Comparison of ENCODE assay signal across 10 cellular contexts in the genomic region with DNA sequence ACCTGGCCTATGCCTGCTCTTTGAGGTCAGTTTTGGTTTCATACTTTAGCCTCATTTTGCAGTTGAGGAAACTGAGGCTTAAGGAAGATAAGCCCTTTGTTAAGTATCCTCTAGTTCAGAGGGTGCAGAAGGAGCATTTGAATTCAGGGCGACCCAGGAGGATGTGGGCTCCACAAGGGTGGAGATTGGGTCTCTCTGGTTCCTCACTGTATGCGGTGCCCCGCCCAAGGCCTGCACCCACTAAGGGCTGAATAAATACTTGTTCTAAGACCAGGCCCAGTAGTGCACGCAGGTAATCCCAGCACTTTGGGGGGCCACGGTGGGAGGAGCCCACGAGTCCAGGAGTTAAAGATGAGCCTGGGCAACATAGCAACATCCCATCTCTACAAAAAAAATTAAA. TPM values are rescaled to one million over a fixed set of nuclear protein-coding genes. Genes with fewer than 3 reads are reported as not detected.
DNase-seq lines count a peak whose midpoint lies in the region; ATAC-seq and TF ChIP-seq lines count a peak whose summit lies in the region.
"Had no signal": no experiment of that assay in that cellular context is flagged by ENCODE, and none has a peak within 500 bp of the region (broad histone marks: within the 10 kb centered on the region; RNA-seq: fewer than 3 reads in every experiment).

No MANE protein-coding gene starts in this region.

- H3K4me3 ChIP-seq in body of pancreas (no peak overlapping the region), mesenchymal stem cell (ENCODE audit: insufficient read depth in 1 of 2, low read depth in 1 of 2, low read length in 2 of 2) (peak overlapping the region in 1 of 2 experiments; percentile 79)

- peak overlapping the region; percentile 90 for H4K8ac ChIP-seq in mesenchymal stem cell (ENCODE audit: low read length)

- H3K9me3 Mint-ChIP-seq in activated CD8-positive, alpha-beta memory T cell treated with anti-CD3 and anti-CD28 coated beads, Interleukin-2, amount 10 ng/mL, durations not matched to agents 7 days and 5 days (ENCODE audit: low read depth) = no peaks in the 10 kb centered on the region

- peaks cover 20% of the 10 kb centered on the region for H3K4me1 Mint-ChIP-seq in activated CD8-positive, alpha-beta memory T cell treated with anti-CD3 and anti-CD28 coated beads, Interleukin-2, amount 10 ng/mL, durations not matched to agents 7 days and 5 days

- WGBS in body of pancreas, 2 donors = 6 to 50% methylated on average over 2 to 6 of the region's 6 CpGs
- 93% methylated on average over 4 of the region's 6 CpGs for WGBS in mesenchymal stem cell

- H3K79me1 ChIP-seq in mesenchymal stem cell (replicated peaks; ENCODE audit: low read length, poor library complexity, severe bottlenecking) = peaks cover 34% of the 10 kb centered on the region

- CTCF ChIA-PET in activated CD8-positive, alpha-beta memory T cell treated with anti-CD3 and anti-CD28 coated beads, Interleukin-2, amount 10 ng/mL, durations not matched to agents 7 days and 5 days (lab: Charles Lee) = interaction anchor here (1.0 to 2.6 kb wide), 2 partner anchors 20 kb away, joined by 4 to 6 read pairs; no protein-coding TSS in a partner anchor

- DNase-seq in activated CD8-positive, alpha-beta memory T cell treated with anti-CD3 and anti-CD28 coated beads, Interleukin-2, amount 10 ng/mL, durations not matched to agents 7 days and 5 days = peak; percentile 70
- no peak for DNase-seq in activated CD8-positive, alpha-beta memory T cell treated with anti-CD3 and anti-CD28 coated beads, Interleukin-2, amount 50 U/mL, for 48 hours
- DNase-seq in body of pancreas (no peak), mesenchymal stem cell (no peak), NCI-H2171 (lab: John Stamatoyannopoulos, UW) (no peak), AG08395 (ENCODE audit: low spot score) (no peak), left ventricle myocardium superior (no peak)
- DNase-seq: Karpas-422 had no signal

- no peak overlapping the region for H3K14ac ChIP-seq in mesenchymal stem cell (ENCODE audit: low read length in 2 of 2)

- H3K27ac ChIP-seq in body of pancreas (peak overlapping the region in 3 of 4 donors; percentile 83 to 95 (median 88)), mesenchymal stem cell (ENCODE audit: low read length, poor library complexity, severe bottlenecking) (no peak overlapping the region), temporal lobe (ENCODE audit: low read depth, low read length) (peak overlapping the region; percentile 29)

- peak overlapping the region in 1 of 2 experiments; percentile 94 for H3K18ac ChIP-seq in mesenchymal stem cell (ENCODE audit: low read depth in 1 of 2, low read length in 2 of 2)

- intact Hi-C loops in body of pancreas (cut with DNase I) = no loop called here
- intact Hi-C loops in left ventricle myocardium superior (cut with micrococcal nuclease) = no loop called here

- H3K4me3 Mint-ChIP-seq in activated CD8-positive, alpha-beta memory T cell treated with anti-CD3 and anti-CD28 coated beads, Interleukin-2, amount 10 ng/mL, durations not matched to agents 7 days and 5 days = no peak overlapping the region

- H4K91ac ChIP-seq in mesenchymal stem cell (ENCODE audit: low read length) = peak overlapping the region; percentile 32

- H3K27ac Mint-ChIP-seq in activated CD8-positive, alpha-beta memory T cell treated with anti-CD3 and anti-CD28 coated beads, Interleukin-2, amount 10 ng/mL, durations not matched to agents 7 days and 5 days = peak overlapping the region; percentile 85

- no peaks in the 10 kb centered on the region for H3K27me3 ChIP-seq in body of pancreas
- H3K27me3 ChIP-seq in mesenchymal stem cell (ENCODE audit: control insufficient read depth in 1 of 2, insufficient read depth in 1 of 2, low read length in 2 of 2) = no peaks in the 10 kb centered on the region

- H3K4me1 ChIP-seq in body of pancreas = peaks cover 22% of the 10 kb centered on the region
- peaks cover 15% of the 10 kb centered on the region for H3K4me1 ChIP-seq in mesenchymal stem cell (ENCODE audit: control insufficient read depth, insufficient read depth, low read depth, low read length)

- no peak overlapping the region for H2AFZ ChIP-seq in mesenchymal stem cell (ENCODE audit: low read depth, low read length)

- peak overlapping the region in 1 of 2 experiments; percentile 52 for H3K23ac ChIP-seq in mesenchymal stem cell (ENCODE audit: low read length in 2 of 2)

- no peak overlapping the region for H2BK15ac ChIP-seq in mesenchymal stem cell (ENCODE audit: low read depth, poor library complexity, severe bottlenecking)

- no peaks in the 10 kb centered on the region for H3K27me3 Mint-ChIP-seq in activated CD8-positive, alpha-beta memory T cell treated with anti-CD3 and anti-CD28 coated beads, Interleukin-2, amount 10 ng/mL, durations not matched to agents 7 days and 5 days

- peak overlapping the region; percentile 62 for H2AK5ac ChIP-seq in mesenchymal stem cell (ENCODE audit: low read length, severe bottlenecking)

- peak overlapping the region in 1 of 2 experiments; percentile 63 for H2BK12ac ChIP-seq in mesenchymal stem cell (ENCODE audit: low read length in 2 of 2)

- H3K9me3 ChIP-seq in body of pancreas (no peaks in the 10 kb centered on the region), mesenchymal stem cell (ENCODE audit: control insufficient read depth, low read length) (no peaks in the 10 kb centered on the region)

- H3K36me3 ChIP-seq in body of pancreas (replicated peaks in 1 of 2; ENCODE audit: insufficient read depth in 1 of 2, low read depth in 2 of 2) (no peaks in the 10 kb centered on the region), mesenchymal stem cell (ENCODE audit: control insufficient read depth in 1 of 2, insufficient read depth in 2 of 2, low read depth in 1 of 2, low read length in 2 of 2) (peaks cover 14 to 36% of the 10 kb centered on the region in 2 experiments)

- ATAC-seq in activated CD8-positive, alpha-beta memory T cell treated with anti-CD3 and anti-CD28 coated beads, Interleukin-2, amount 10 ng/mL, durations not matched to agents 7 days and 5 days = peak; percentile 88
- no peak for ATAC-seq in body of pancreas
- no peak for ATAC-seq in left ventricle myocardium superior

- no peak overlapping the region for H2BK5ac ChIP-seq in mesenchymal stem cell (ENCODE audit: low read depth, low read length, poor library complexity, severe bottlenecking)

- TF ChIP-seq CTCF in body of pancreas (IDR thresholded peaks at IDR 0.05) = no peak

- no peak overlapping the region for H2BK120ac ChIP-seq in mesenchymal stem cell (ENCODE audit: low read depth, low read length)

- TF ChIP-seq POLR2A in body of pancreas (IDR thresholded peaks at IDR 0.05) = no peak

- peak overlapping the region; percentile 88 for H3K9ac ChIP-seq in mesenchymal stem cell (ENCODE audit: low read length)

- no peak overlapping the region for H3K4me2 ChIP-seq in mesenchymal stem cell (ENCODE audit: low read length, poor library complexity, severe bottlenecking)

- H3K36me3 Mint-ChIP-seq in activated CD8-positive, alpha-beta memory T cell treated with anti-CD3 and anti-CD28 coated beads, Interleukin-2, amount 10 ng/mL, durations not matched to agents 7 days and 5 days = peaks cover 12% of the 10 kb centered on the region

- H3K4ac ChIP-seq in mesenchymal stem cell (ENCODE audit: low read depth in 1 of 2, low read length in 2 of 2) = no peak overlapping the region

RNA-seq across cellular contexts. Expression of a gene that starts 0.8 kb away (rescaled TPM):
- total RNA-seq in activated CD8-positive, alpha-beta memory T cell treated with anti-CD3 and anti-CD28 coated beads, Interleukin-2, amount 10 ng/mL, durations not matched to agents 7 days and 5 days = 10 to 100 TPM; 83.4 to 86.8 TPM
- total RNA-seq in body of pancreas = 10 to 100 TPM; 47.5 to 56.4 TPM
- 140 TPM for polyA plus RNA-seq in mesenchymal stem cell (2013, experiment 1 of 2)
- polyA plus RNA-seq in mesenchymal stem cell (2013, experiment 2 of 2) = 144 TPM
- total RNA-seq in temporal lobe = 33.4 TPM
- total RNA-seq in left ventricle myocardium superior = 71.8 TPM

RNA-seq across cellular contexts. Expression of a gene that starts 29.6 kb away (rescaled TPM):
- 100 to 1,000 TPM; 418 to 431 TPM for total RNA-seq in activated CD8-positive, alpha-beta memory T cell treated with anti-CD3 and anti-CD28 coated beads, Interleukin-2, amount 10 ng/mL, durations not matched to agents 7 days and 5 days
- total RNA-seq in body of pancreas (100 to 1,000 TPM in 1 of 2 donors, 10 to 100 TPM in 1; 90.3 to 150 TPM), temporal lobe (148 TPM), left ventricle myocardium superior (118 TPM)
- 127 TPM for polyA plus RNA-seq in mesenchymal stem cell (2013, experiment 1 of 2)
- 122 TPM for polyA plus RNA-seq in mesenchymal stem cell (2013, experiment 2 of 2)

RNA-seq across cellular contexts. Expression of a gene that starts 37.5 kb away (rescaled TPM):
- total RNA-seq in activated CD8-positive, alpha-beta memory T cell treated with anti-CD3 and anti-CD28 coated beads, Interleukin-2, amount 10 ng/mL, durations not matched to agents 7 days and 5 days = not detected
- total RNA-seq in body of pancreas = 10 to 100 TPM; 25.7 to 30.6 TPM
- polyA plus RNA-seq in mesenchymal stem cell (2013, experiment 1 of 2) = 1.3 TPM
- 2.3 TPM for polyA plus RNA-seq in mesenchymal stem cell (2013, experiment 2 of 2)
- not detected for total RNA-seq in temporal lobe
- total RNA-seq in left ventricle myocardium superior = not detected
- total RNA-seq: right cardiac atrium had no signal

RNA-seq across cellular contexts. Expression of a gene that starts 55.8 kb away (rescaled TPM):
- 10 to 100 TPM; 40.9 to 73.3 TPM for total RNA-seq in activated CD8-positive, alpha-beta memory T cell treated with anti-CD3 and anti-CD28 coated beads, Interleukin-2, amount 10 ng/mL, durations not matched to agents 7 days and 5 days
- total RNA-seq in body of pancreas (1 to 10 TPM; 2.6 to 4.9 TPM), temporal lobe (46.7 TPM), left ventricle myocardium superior (8.3 TPM)
- polyA plus RNA-seq in mesenchymal stem cell (2013, experiment 1 of 2) = 6.9 TPM
- 6.6 TPM for polyA plus RNA-seq in mesenchymal stem cell (2013, experiment 2 of 2)

RNA-seq across cellular contexts. Expression of a gene that starts 58.8 kb away (rescaled TPM):
- 10 to 100 TPM; 68.1 to 72.2 TPM for total RNA-seq in activated CD8-positive, alpha-beta memory T cell treated with anti-CD3 and anti-CD28 coated beads, Interleukin-2, amount 10 ng/mL, durations not matched to agents 7 days and 5 days
- total RNA-seq in body of pancreas = 10 to 100 TPM; 24.1 to 28.8 TPM
- 12.8 TPM for polyA plus RNA-seq in mesenchymal stem cell (2013, experiment 1 of 2)
- 12.4 TPM for polyA plus RNA-seq in mesenchymal stem cell (2013, experiment 2 of 2)
- total RNA-seq in temporal lobe = 3.2 TPM
- 9.3 TPM for total RNA-seq in left ventricle myocardium superior

Comparison
In these comparisons a context has a peak if more than half of its experiments do, and no peak if none do; other contexts are left out.
1. RNA of a gene that starts 37.5 kb away (total RNA-seq): 25.7 to 30.6 TPM in body of pancreas; not detected in activated CD8-positive, alpha-beta memory T cell treated with anti-CD3 and anti-CD28 coated beads, Interleukin-2, amount 10 ng/mL, durations not matched to agents 7 days and 5 days, not detected in temporal lobe (single experiment) and not detected in left ventricle myocardium superior (single experiment); every median in the first group is over 10 times any median in the second.